In genomic region chr9:100474082-100474949, GRCh38 we compare ENCODE assay signal across 8 cellular contexts. TPM values are rescaled to one million over a fixed set of nuclear protein-coding genes. Genes with fewer than 3 reads are reported as not detected.
DNase-seq lines count a peak whose midpoint lies in the region; ATAC-seq, FAIRE-seq and TF ChIP-seq lines count a peak whose summit lies in the region.

No MANE protein-coding gene starts in this region.

- peak overlapping the region; percentile 74 for H3K4me3 Mint-ChIP-seq in T-helper 2 cell treated with Interferon-gamma antibody and Interleukin-4, amounts not matched to agents 5 μg/mL and 100 μg/mL, for 36 hours
- H3K4me3 Mint-ChIP-seq in activated naive CD8-positive, alpha-beta T cell treated with anti-CD3 and anti-CD28 coated beads, Interleukin-2, amount 10 ng/mL, durations not matched to agents 7 days and 5 days: peak overlapping the region; percentile 66

- intact Hi-C loops in kidney (cut with DNase I): no loop called here

- H3K4me3 ChIP-seq in thoracic aorta (peak overlapping the region; percentile 71), kidney (ENCODE audit: low read length in 2 of 2) (peak overlapping the region in 1 of 2 donors; percentile 49)

- peaks cover 54% of the 10 kb centered on the region for H3K27me3 Mint-ChIP-seq in T-helper 2 cell treated with Interferon-gamma antibody and Interleukin-4, amounts not matched to agents 5 μg/mL and 100 μg/mL, for 36 hours (ENCODE audit: low read depth)
- H3K27me3 Mint-ChIP-seq in activated naive CD8-positive, alpha-beta T cell treated with anti-CD3 and anti-CD28 coated beads, Interleukin-2, amount 10 ng/mL, durations not matched to agents 7 days and 5 days: peaks cover 39% of the 10 kb centered on the region

- H3K9me3 Mint-ChIP-seq in T-helper 2 cell treated with Interferon-gamma antibody and Interleukin-4, amounts not matched to agents 5 μg/mL and 100 μg/mL, for 36 hours: no peaks in the 10 kb centered on the region
- H3K9me3 Mint-ChIP-seq in activated naive CD8-positive, alpha-beta T cell treated with anti-CD3 and anti-CD28 coated beads, Interleukin-2, amount 10 ng/mL, durations not matched to agents 7 days and 5 days: no peaks in the 10 kb centered on the region

- no peak overlapping the region for H3K27ac Mint-ChIP-seq in T-helper 2 cell treated with Interferon-gamma antibody and Interleukin-4, amounts not matched to agents 5 μg/mL and 100 μg/mL, for 36 hours
- H3K27ac Mint-ChIP-seq in activated naive CD8-positive, alpha-beta T cell treated with anti-CD3 and anti-CD28 coated beads, Interleukin-2, amount 10 ng/mL, durations not matched to agents 7 days and 5 days: no peak overlapping the region

- H3K27ac ChIP-seq in thoracic aorta (no peak overlapping the region), kidney (ENCODE audit: low read depth in 2 of 2, low read length in 2 of 2) (no peak overlapping the region)

- no peaks in the 10 kb centered on the region for H3K9me3 ChIP-seq in thoracic aorta
- no peaks in the 10 kb centered on the region for H3K9me3 ChIP-seq in kidney (ENCODE audit: control insufficient read depth in 1 of 2, low read length in 2 of 2)

- H3K36me3 Mint-ChIP-seq in T-helper 2 cell treated with Interferon-gamma antibody and Interleukin-4, amounts not matched to agents 5 μg/mL and 100 μg/mL, for 36 hours (ENCODE audit: low read depth): no peaks in the 10 kb centered on the region
- H3K36me3 Mint-ChIP-seq in activated naive CD8-positive, alpha-beta T cell treated with anti-CD3 and anti-CD28 coated beads, Interleukin-2, amount 10 ng/mL, durations not matched to agents 7 days and 5 days: no peaks in the 10 kb centered on the region

- TF ChIP-seq POLR2A in H54 (IDR thresholded peaks at IDR 0.05; ENCODE audit: low read depth, low read length): no peak

- no peak for ATAC-seq in activated naive CD8-positive, alpha-beta T cell treated with anti-CD3 and anti-CD28 coated beads, Interleukin-2, amount 10 ng/mL, durations not matched to agents 7 days and 5 days (ENCODE audit: low read depth)
- no peak for ATAC-seq in thoracic aorta (ENCODE audit: insufficient number of reproducible peaks, low FRiP score, low read depth)

- TF ChIP-seq CTCF in thoracic aorta (IDR thresholded peaks at IDR 0.05): no peak
- no peak for TF ChIP-seq CTCF in kidney (IDR thresholded peaks at IDR 0.05; ENCODE audit: borderline replicate concordance, extremely low read depth, insufficient read depth)

- H3K9ac ChIP-seq in kidney (ENCODE audit: low read length in 2 of 2): no peak overlapping the region

- DNase-seq in T-helper 2 cell treated with Interferon-gamma antibody and Interleukin-4, amounts not matched to agents 5 μg/mL and 100 μg/mL, for 36 hours (ENCODE audit: low spot score): no peak
- DNase-seq in T-helper 2 cell: no peak
- peak; percentile 29 for DNase-seq in activated naive CD8-positive, alpha-beta T cell treated with anti-CD3 and anti-CD28 coated beads, Interleukin-2, amount 10 ng/mL, durations not matched to agents 7 days and 5 days
- peak; percentile 37 for DNase-seq in iPS-NIHi7 (ENCODE audit: extremely low spot score)
- DNase-seq in thoracic aorta (ENCODE audit: low spot score): no peak
- no peak for DNase-seq in NOMO-1 treated with dmso at 0.1 percent for 144 hours (lab: John Stamatoyannopoulos, UW; ENCODE audit: unreplicated experiment)
- DNase-seq in kidney: no peak
- no peak for DNase-seq in H54 (ENCODE audit: insufficient read length, low spot score)

- POLR2A ChIA-PET in activated naive CD8-positive, alpha-beta T cell treated with anti-CD3 and anti-CD28 coated beads, Interleukin-2, amount 10 ng/mL, durations not matched to agents 7 days and 5 days (lab: Charles Lee): no interaction called here

- no peaks in the 10 kb centered on the region for H3K27me3 ChIP-seq in thoracic aorta (replicated peaks; ENCODE audit: insufficient read depth)

- FAIRE-seq in kidney (lab: Jason Lieb, UNC): no peak
- no peak for FAIRE-seq in H54 (lab: Jason Lieb, UNC)

- peaks cover 5% of the 10 kb centered on the region for H3K4me1 Mint-ChIP-seq in T-helper 2 cell treated with Interferon-gamma antibody and Interleukin-4, amounts not matched to agents 5 μg/mL and 100 μg/mL, for 36 hours (ENCODE audit: low read depth)
- peaks cover 3% of the 10 kb centered on the region for H3K4me1 Mint-ChIP-seq in activated naive CD8-positive, alpha-beta T cell treated with anti-CD3 and anti-CD28 coated beads, Interleukin-2, amount 10 ng/mL, durations not matched to agents 7 days and 5 days

- peaks cover 5 to 9% of the 10 kb centered on the region in 2 donors for H3K4me1 ChIP-seq in thoracic aorta (ENCODE audit: control insufficient read depth in 1 of 2, low read depth in 2 of 2)
- no peaks in the 10 kb centered on the region for H3K4me1 ChIP-seq in kidney (ENCODE audit: control insufficient read depth in 1 of 2, insufficient read depth in 1 of 2, low read depth in 1 of 2, low read length in 2 of 2)

- no peaks in the 10 kb centered on the region for H3K36me3 ChIP-seq in thoracic aorta
- no peaks in the 10 kb centered on the region for H3K36me3 ChIP-seq in kidney (ENCODE audit: control insufficient read depth in 1 of 2, insufficient read depth in 2 of 2, low read length in 2 of 2)

RNA-seq across cellular contexts. Expression of gene TMEFF1, which starts 1.4 kb away (rescaled TPM):
- total RNA-seq in activated naive CD8-positive, alpha-beta T cell treated with anti-CD3 and anti-CD28 coated beads, Interleukin-2, amount 10 ng/mL, durations not matched to agents 7 days and 5 days: under 1 TPM in 1 of 2 experiments, not detected in 1; 0.20 TPM
- total RNA-seq in thoracic aorta (not detected), kidney (0.66 TPM)
- polyA plus RNA-seq in kidney (ENCODE audit: insufficient read depth, low read depth, low replicate concordance): not detected

RNA-seq across cellular contexts. Expression of gene MSANTD3, which starts 47.4 kb away (rescaled TPM):
- total RNA-seq in activated naive CD8-positive, alpha-beta T cell treated with anti-CD3 and anti-CD28 coated beads, Interleukin-2, amount 10 ng/mL, durations not matched to agents 7 days and 5 days: 10 to 100 TPM; 17.7 to 19.1 TPM
- 10 to 100 TPM; 15.9 to 18.3 TPM for total RNA-seq in thoracic aorta
- total RNA-seq in kidney: 14.3 TPM
- 16.7 TPM for polyA plus RNA-seq in kidney (ENCODE audit: insufficient read depth, low read depth, low replicate concordance)

Comparison
In these comparisons a context has a peak if more than half of its experiments do, and no peak if none do; other contexts are left out.
1. DNase-seq: peak in activated naive CD8-positive, alpha-beta T cell treated with anti-CD3 and anti-CD28 coated beads, Interleukin-2, amount 10 ng/mL, durations not matched to agents 7 days and 5 days (single experiment) and iPS-NIHi7 (single experiment); none in T-helper 2 cell treated with Interferon-gamma antibody and Interleukin-4, amounts not matched to agents 5 μg/mL and 100 μg/mL, for 36 hours (single experiment), T-helper 2 cell (0 of 5), thoracic aorta (single experiment), NOMO-1 treated with dmso at 0.1 percent for 144 hours (single experiment), kidney (single experiment) and H54 (single experiment).